Comparison of ENCODE assay signal across 8 cellular contexts in genomic region chr10:32332299-32332750, GRCh38. TPM values are rescaled to one million over a fixed set of nuclear protein-coding genes. Genes with fewer than 3 reads are reported as not detected.
A peak's percentile ranks its signal among the peaks of the same experiment; 100 is the strongest.
DNase-seq lines count a peak whose midpoint lies in the region; ATAC-seq lines count a peak whose summit lies in the region.

No MANE protein-coding gene starts in this region.

- ATAC-seq in CD4-positive, CD25-positive, alpha-beta regulatory T cell (ENCODE audit: low read depth in 2 of 2) = peak; percentile 98
- ATAC-seq in GM21381 (IDR thresholded peaks at IDR 0.05; ENCODE audit: unreplicated experiment) (peak; percentile 87), right cardiac atrium (peak; percentile 58 to 64)

- H3K36me3 ChIP-seq in CD4-positive, CD25-positive, alpha-beta regulatory T cell (ENCODE audit: control insufficient read depth, insufficient read depth, low read length) = peaks cover 9% of the 10 kb centered on the region

- peaks cover 54 to 97% (median 87%) of the 10 kb centered on the region in 4 donors for H3K4me1 Mint-ChIP-seq in CD4-positive, CD25-positive, alpha-beta regulatory T cell

- 27% methylated on average over 3 of the region's 3 CpGs for WGBS in right cardiac atrium

- H3K27me3 Mint-ChIP-seq in CD4-positive, CD25-positive, alpha-beta regulatory T cell = no peaks in the 10 kb centered on the region

- no peaks in the 10 kb centered on the region for H3K9me3 Mint-ChIP-seq in CD4-positive, CD25-positive, alpha-beta regulatory T cell

- H3K27ac ChIP-seq in CD4-positive, CD25-positive, alpha-beta regulatory T cell (ENCODE audit: insufficient read depth, low read length, poor library complexity, severe bottlenecking) = peak overlapping the region; percentile 79
- H3K27ac ChIP-seq in right cardiac atrium (ENCODE audit: low read length) = no peak overlapping the region

- H3K4me1 ChIP-seq in CD4-positive, CD25-positive, alpha-beta regulatory T cell (ENCODE audit: control insufficient read depth, insufficient read depth, low read length, poor library complexity, severe bottlenecking) = peaks cover 100% of the 10 kb centered on the region
- H3K4me1 ChIP-seq in right cardiac atrium (ENCODE audit: control insufficient read depth, insufficient read depth, low read length) = peaks cover 33% of the 10 kb centered on the region

- peak; percentile 67 to 92 (median 82) for DNase-seq in CD4-positive, CD25-positive, alpha-beta regulatory T cell
- DNase-seq in Jurkat, Clone E6-1 (ENCODE audit: low read depth, low spot score) = peak; percentile 37
- peak; percentile 77 to 80 for DNase-seq in activated T-cell treated with anti-CD3 and anti-CD28 coated beads, Interleukin-2, amount 50 U/mL, for 48 hours
- DNase-seq in right cardiac atrium = peak in 1 of 3 donors; percentile 39
- peak; percentile 36 for DNase-seq in stimulated activated CD8-positive, alpha-beta memory T cell treated with anti-CD3 and anti-CD28 coated beads, Interleukin-15, amount 100 ng/mL, for 1 hour (ENCODE audit: low read depth)
- no peak for DNase-seq in NCI-H1105 treated with DMSO at 0.1 percent for 48 hours (lab: John Stamatoyannopoulos, UW)
- no peak for DNase-seq in SHP77 treated with DMSO at 0.1 percent for 48 hours (lab: John Stamatoyannopoulos, UW)

- no peaks in the 10 kb centered on the region for H3K27me3 ChIP-seq in CD4-positive, CD25-positive, alpha-beta regulatory T cell (ENCODE audit: control insufficient read depth, insufficient read depth, low read length)
- no peaks in the 10 kb centered on the region for H3K27me3 ChIP-seq in right cardiac atrium (ENCODE audit: control insufficient read depth, insufficient read depth)

- peaks cover 31% of the 10 kb centered on the region for H3K36me3 Mint-ChIP-seq in CD4-positive, CD25-positive, alpha-beta regulatory T cell

- H3K27ac Mint-ChIP-seq in CD4-positive, CD25-positive, alpha-beta regulatory T cell = peak overlapping the region; percentile 55 to 87 (median 84)

- H3K9me3 ChIP-seq in CD4-positive, CD25-positive, alpha-beta regulatory T cell (ENCODE audit: control insufficient read depth in 2 of 2, low read length in 2 of 2) = no peaks in the 10 kb centered on the region
- H3K9me3 ChIP-seq in right cardiac atrium (ENCODE audit: control insufficient read depth, low read length) = no peaks in the 10 kb centered on the region

- peak overlapping the region; percentile 59 to 82 (median 70) for H3K4me3 Mint-ChIP-seq in CD4-positive, CD25-positive, alpha-beta regulatory T cell

- H3K4me3 ChIP-seq in CD4-positive, CD25-positive, alpha-beta regulatory T cell (ENCODE audit: low read depth, low read length) = peak overlapping the region; percentile 74
- no peak overlapping the region for H3K4me3 ChIP-seq in Jurkat, Clone E6-1 (ENCODE audit: low read length)
- H3K4me3 ChIP-seq in right cardiac atrium (ENCODE audit: low read length) = no peak overlapping the region

- intact Hi-C loops in right cardiac atrium (cut with DNase I) = no loop called here

RNA-seq across cellular contexts. Expression of gene EPC1, which starts 14.6 kb away (rescaled TPM):
- total RNA-seq in CD4-positive, CD25-positive, alpha-beta regulatory T cell = 218 TPM
- polyA plus RNA-seq in CD4-positive, CD25-positive, alpha-beta regulatory T cell = 10 to 100 TPM; 46.6 to 64.4 (median 56.8) TPM
- 20.8 TPM for polyA plus RNA-seq in Jurkat, Clone E6-1 (2012; ENCODE audit: insufficient read depth, insufficient read length)
- 10 to 100 TPM; 21.9 to 24.6 (median 23.8) TPM for total RNA-seq in right cardiac atrium
- 11.5 TPM for polyA plus RNA-seq in right cardiac atrium

Comparison
In these comparisons a context has a peak if more than half of its experiments do, and no peak if none do; other contexts are left out.
1. DNase-seq: peak in CD4-positive, CD25-positive, alpha-beta regulatory T cell (3 of 3), Jurkat, Clone E6-1 (single experiment), activated T-cell treated with anti-CD3 and anti-CD28 coated beads, Interleukin-2, amount 50 U/mL, for 48 hours (2 of 2) and stimulated activated CD8-positive, alpha-beta memory T cell treated with anti-CD3 and anti-CD28 coated beads, Interleukin-15, amount 100 ng/mL, for 1 hour (single experiment); none in NCI-H1105 treated with DMSO at 0.1 percent for 48 hours (single experiment) and SHP77 treated with DMSO at 0.1 percent for 48 hours (single experiment).
2. Peak in every context shown above with its lines, with median percentiles within 50 percentile points of each other: ATAC-seq.